In genomic region chr2:97848347-97848746, GRCh38 we compare ENCODE assay signal across 25 cellular contexts.
"Had no signal": no experiment of that assay in that cellular context is flagged by ENCODE, and none has a peak within 500 bp of the region (broad histone marks: within the 10 kb centered on the region; RNA-seq: fewer than 3 reads in every experiment).

No MANE protein-coding gene starts in this region.

- H3K27ac Mint-ChIP-seq: activated B cell treated with CpG ODN at 0.5 μM for 24 hours; activated CD4-positive, alpha-beta T cell treated with anti-CD3 and anti-CD28 coated beads for 36 hours; activated CD8-positive, alpha-beta memory T cell treated with anti-CD3 and anti-CD28 coated beads, Interleukin-2, amount 10 ng/mL, durations not matched to agents 7 days and 5 days; activated CD8-positive, alpha-beta T cell treated with anti-CD3 and anti-CD28 coated beads, Interleukin-2, amount 10 ng/mL, durations not matched to agents 7 days and 5 days; activated naive CD4-positive, alpha-beta T cell treated with anti-CD3 and anti-CD28 coated beads, Interleukin-2, amount 50 U/mL, for 24 hours; activated naive CD8-positive, alpha-beta T cell treated with anti-CD3 and anti-CD28 coated beads, Interleukin-2, amount 50 U/mL, for 24 hours; activated T-helper 2 cell treated with anti-CD3 and anti-CD28 coated beads, Interferon-gamma antibody, Interleukin-2, Interleukin-4, amounts not matched to agents 10 μg/mL and 5 μg/mL and 100 μg/mL, durations not matched to agents 14 hours and 24 hours and 36 hours; nephron progenitor cell; T-helper 2 cell treated with Interferon-gamma antibody and Interleukin-4, amounts not matched to agents 5 μg/mL and 100 μg/mL, for 36 hours had no signal

- H3K9me3 ChIP-seq: heart right ventricle, lower lobe of right lung, mucosa of descending colon, neutrophil, right lobe of liver, testis, transverse colon had no signal

- H3K4me3 Mint-ChIP-seq: activated B cell treated with CpG ODN at 0.5 μM for 24 hours; activated CD4-positive, alpha-beta T cell treated with anti-CD3 and anti-CD28 coated beads for 36 hours; activated CD8-positive, alpha-beta memory T cell treated with anti-CD3 and anti-CD28 coated beads, Interleukin-2, amount 10 ng/mL, durations not matched to agents 7 days and 5 days; activated CD8-positive, alpha-beta T cell treated with anti-CD3 and anti-CD28 coated beads, Interleukin-2, amount 10 ng/mL, durations not matched to agents 7 days and 5 days; activated naive CD4-positive, alpha-beta T cell treated with anti-CD3 and anti-CD28 coated beads, Interleukin-2, amount 50 U/mL, for 24 hours; activated naive CD8-positive, alpha-beta T cell treated with anti-CD3 and anti-CD28 coated beads, Interleukin-2, amount 50 U/mL, for 24 hours; nephron progenitor cell; T-helper 2 cell treated with Interferon-gamma antibody and Interleukin-4, amounts not matched to agents 5 μg/mL and 100 μg/mL, for 36 hours had no signal

- H3K9me3 Mint-ChIP-seq: activated B cell treated with CpG ODN at 0.5 μM for 24 hours; activated naive CD4-positive, alpha-beta T cell treated with anti-CD3 and anti-CD28 coated beads, Interleukin-2, amount 50 U/mL, for 24 hours; activated naive CD8-positive, alpha-beta T cell treated with anti-CD3 and anti-CD28 coated beads, Interleukin-2, amount 50 U/mL, for 24 hours; activated T-helper 2 cell treated with anti-CD3 and anti-CD28 coated beads, Interferon-gamma antibody, Interleukin-2, Interleukin-4, amounts not matched to agents 10 μg/mL and 5 μg/mL and 100 μg/mL, durations not matched to agents 14 hours and 24 hours and 36 hours; nephron progenitor cell; T-helper 2 cell treated with Interferon-gamma antibody and Interleukin-4, amounts not matched to agents 5 μg/mL and 100 μg/mL, for 36 hours had no signal

- H3K4me1 ChIP-seq: testis had no signal

- H3K27me3 ChIP-seq: heart right ventricle, neutrophil, right lobe of liver, testis, transverse colon had no signal

- H3K27ac ChIP-seq: lower lobe of right lung, neutrophil, right lobe of liver, testis, transverse colon had no signal

- H3K4me3 ChIP-seq: heart right ventricle, lower lobe of right lung, mucosa of descending colon, right lobe of liver, testis, transverse colon had no signal

- H3K36me3 ChIP-seq: lower lobe of right lung, neutrophil, right lobe of liver, transverse colon had no signal

- DNase-seq: activated B cell treated with CpG ODN at 0.5 μM for 24 hours; activated CD4-positive, alpha-beta T cell treated with anti-CD3 and anti-CD28 coated beads for 36 hours; activated CD8-positive, alpha-beta memory T cell treated with anti-CD3 and anti-CD28 coated beads, Interleukin-2, amount 10 ng/mL, durations not matched to agents 7 days and 5 days; activated CD8-positive, alpha-beta T cell treated with anti-CD3 and anti-CD28 coated beads, Interleukin-2, amount 10 ng/mL, durations not matched to agents 7 days and 5 days; activated naive CD8-positive, alpha-beta T cell treated with anti-CD3 and anti-CD28 coated beads, Interleukin-2, amount 50 U/mL, for 24 hours; activated T-cell treated with anti-CD3 and anti-CD28 coated beads, Interleukin-2, amount 50 U/mL, for 48 hours; dermis blood vessel endothelial cell; effector CD4-positive, alpha-beta T cell; erythroblast; heart right ventricle; kidney glomerular epithelial cell; lower lobe of right lung; mucosa of descending colon; nephron progenitor cell; right lobe of liver; stimulated activated CD4-positive, alpha-beta T cell treated with anti-CD3 and anti-CD28 coated beads, Interleukin-12 subunit alpha, Interleukin-12 subunit beta, amount 100 ng/mL, for 4 hours; stimulated activated CD4-positive, alpha-beta T cell treated with anti-CD3 and anti-CD28 coated beads, Interleukin-4, amount 100 ng/mL, for 1 hour; stimulated activated naive CD8-positive, alpha-beta T cell treated with anti-CD3 and anti-CD28 coated beads, Interleukin-15, Interleukin-2, amounts not matched to agents 100 U/mL and 50 U/mL, for 24 hours; testis; transverse colon had no signal

- H3K4me1 Mint-ChIP-seq: nephron progenitor cell had no signal

- H3K27me3 Mint-ChIP-seq: activated B cell treated with CpG ODN at 0.5 μM for 24 hours; activated CD4-positive, alpha-beta T cell treated with anti-CD3 and anti-CD28 coated beads for 36 hours; activated naive CD4-positive, alpha-beta T cell treated with anti-CD3 and anti-CD28 coated beads, Interleukin-2, amount 50 U/mL, for 24 hours; activated naive CD8-positive, alpha-beta T cell treated with anti-CD3 and anti-CD28 coated beads, Interleukin-2, amount 50 U/mL, for 24 hours had no signal

- ATAC-seq: activated CD4-positive, alpha-beta T cell treated with anti-CD3 and anti-CD28 coated beads for 36 hours; activated CD8-positive, alpha-beta memory T cell treated with anti-CD3 and anti-CD28 coated beads, Interleukin-2, amount 10 ng/mL, durations not matched to agents 7 days and 5 days; activated CD8-positive, alpha-beta T cell treated with anti-CD3 and anti-CD28 coated beads, Interleukin-2, amount 10 ng/mL, durations not matched to agents 7 days and 5 days; activated naive CD8-positive, alpha-beta T cell treated with anti-CD3 and anti-CD28 coated beads, Interleukin-2, amount 50 U/mL, for 24 hours; heart right ventricle; left lobe of liver; lower lobe of right lung; right lobe of liver; stimulated activated naive CD8-positive, alpha-beta T cell treated with anti-CD3 and anti-CD28 coated beads, Interleukin-15, Interleukin-2, amounts not matched to agents 100 U/mL and 50 U/mL, for 24 hours had no signal
